14 cellular contexts compared by ENCODE assay signal in genomic region chr6:14763616-14764015, GRCh38.
"Had no signal": no experiment of that assay in that cellular context is flagged by ENCODE, and none has a peak within 500 bp of the region (broad histone marks: within the 10 kb centered on the region; RNA-seq: fewer than 3 reads in every experiment).

No MANE protein-coding gene starts in this region.

- H3K36me3 ChIP-seq: colonic mucosa, gastroesophageal sphincter, neutrophil, thyroid gland, vagina had no signal

- H3K27me3 Mint-ChIP-seq: activated naive CD4-positive, alpha-beta T cell treated with anti-CD3 and anti-CD28 coated beads, Interleukin-2, amount 10 ng/mL, durations not matched to agents 7 days and 5 days; naive thymus-derived CD8-positive, alpha-beta T cell had no signal

- H3K4me1 Mint-ChIP-seq: activated naive CD4-positive, alpha-beta T cell treated with anti-CD3 and anti-CD28 coated beads, Interleukin-2, amount 10 ng/mL, durations not matched to agents 7 days and 5 days; naive thymus-derived CD8-positive, alpha-beta T cell had no signal

- H3K4me3 Mint-ChIP-seq: activated CD8-positive, alpha-beta T cell treated with anti-CD3 and anti-CD28 coated beads, Interleukin-2, amount 10 ng/mL, durations not matched to agents 7 days and 5 days; activated naive CD4-positive, alpha-beta T cell treated with anti-CD3 and anti-CD28 coated beads, Interleukin-2, amount 10 ng/mL, durations not matched to agents 7 days and 5 days; naive thymus-derived CD8-positive, alpha-beta T cell; T-helper 2 cell treated with Interferon-gamma antibody and Interleukin-4, amounts not matched to agents 5 μg/mL and 100 μg/mL, for 36 hours had no signal

- H3K9me3 Mint-ChIP-seq: activated naive CD4-positive, alpha-beta T cell treated with anti-CD3 and anti-CD28 coated beads, Interleukin-2, amount 10 ng/mL, durations not matched to agents 7 days and 5 days; T-helper 2 cell treated with Interferon-gamma antibody and Interleukin-4, amounts not matched to agents 5 μg/mL and 100 μg/mL, for 36 hours had no signal

- H3K4me1 ChIP-seq: thyroid gland had no signal

- H3K27ac Mint-ChIP-seq: activated CD8-positive, alpha-beta T cell treated with anti-CD3 and anti-CD28 coated beads, Interleukin-2, amount 10 ng/mL, durations not matched to agents 7 days and 5 days; activated naive CD4-positive, alpha-beta T cell treated with anti-CD3 and anti-CD28 coated beads, Interleukin-2, amount 10 ng/mL, durations not matched to agents 7 days and 5 days; naive thymus-derived CD8-positive, alpha-beta T cell; T-helper 2 cell treated with Interferon-gamma antibody and Interleukin-4, amounts not matched to agents 5 μg/mL and 100 μg/mL, for 36 hours had no signal

- H3K9me3 ChIP-seq: colonic mucosa, gastroesophageal sphincter, neutrophil, thyroid gland, vagina had no signal

- H3K36me3 Mint-ChIP-seq: naive thymus-derived CD8-positive, alpha-beta T cell had no signal

- H3K27me3 ChIP-seq: colonic mucosa, gastroesophageal sphincter, neutrophil, thyroid gland, vagina had no signal

- H3K27ac ChIP-seq: colonic mucosa, gastroesophageal sphincter, neutrophil, thyroid gland, vagina had no signal

- DNase-seq: activated CD8-positive, alpha-beta memory T cell treated with anti-CD3 and anti-CD28 coated beads, Interleukin-2, amount 50 U/mL, for 48 hours; activated CD8-positive, alpha-beta T cell treated with anti-CD3 and anti-CD28 coated beads, Interleukin-2, amount 10 ng/mL, durations not matched to agents 7 days and 5 days; activated naive CD4-positive, alpha-beta T cell treated with anti-CD3 and anti-CD28 coated beads, Interleukin-2, amount 10 ng/mL, durations not matched to agents 7 days and 5 days; colonic mucosa; effector CD4-positive, alpha-beta T cell; naive thymus-derived CD8-positive, alpha-beta T cell; posterior cingulate gyrus; thyroid gland had no signal

- H3K4me3 ChIP-seq: colonic mucosa, gastroesophageal sphincter, lung, skin epidermis, thyroid gland, vagina had no signal

- ATAC-seq: activated CD8-positive, alpha-beta T cell treated with anti-CD3 and anti-CD28 coated beads, Interleukin-2, amount 10 ng/mL, durations not matched to agents 7 days and 5 days; gastroesophageal sphincter; naive thymus-derived CD8-positive, alpha-beta T cell had no signal
